ENCODE assay signal across 15 cellular contexts in the genomic region with DNA sequence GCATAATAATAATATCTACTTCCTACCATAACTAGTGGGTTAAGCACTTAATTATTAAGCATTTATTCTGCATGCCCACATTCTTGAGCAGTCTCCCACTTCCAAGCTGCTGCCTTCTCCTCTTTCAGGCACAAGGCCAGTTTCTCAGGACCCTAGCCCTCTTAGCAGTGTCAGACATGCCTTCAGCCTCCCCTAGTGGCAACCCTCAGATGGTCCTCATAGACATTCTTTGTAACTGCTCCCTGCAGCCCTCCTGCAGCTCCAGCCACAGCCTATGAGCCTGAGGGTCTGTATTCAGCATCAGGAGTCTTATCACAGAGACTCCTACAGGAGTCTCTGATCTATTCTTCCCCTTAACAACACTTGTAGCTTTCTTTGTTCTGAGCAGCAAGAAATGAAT. TPM values are rescaled to one million over a fixed set of nuclear protein-coding genes. Genes with fewer than 3 reads are reported as not detected.
DNase-seq lines count a peak whose midpoint lies in the region; ATAC-seq and TF ChIP-seq lines count a peak whose summit lies in the region.
"Had no signal": no experiment of that assay in that cellular context is flagged by ENCODE, and none has a peak within 500 bp of the region (broad histone marks: within the 10 kb centered on the region; RNA-seq: fewer than 3 reads in every experiment).

No MANE protein-coding gene starts in this region.

- 0 out of 2 replicates have a peak overlapping the region, but pooled peaks have one; percentile 5 for H3K27ac ChIP-seq in HEK293 (ENCODE audit: extremely low read depth, low read depth, low read length)

- CTCF ChIA-PET in Caco-2 (lab: Charles Lee), result interaction anchor here (0.6 to 1.5 kb wide), 6 partner anchors 42 to 394 kb away, joined by 3 to 4 read pairs (median 3); no protein-coding TSS in a partner anchor
- CTCF ChIA-PET in HEK293 (lab: Yijun Ruan, JAX), result interaction anchor here (0.6 to 8.1 kb wide), 35 partner anchors 9 to 433 kb away, joined by 3 to 66 read pairs (median 4); no protein-coding TSS in a partner anchor

- H3K36me3 Mint-ChIP-seq in Caco-2 (ENCODE audit: insufficient read depth, unreplicated experiment), result peaks cover 6% of the 10 kb centered on the region

- POLR2A ChIA-PET in Caco-2 (lab: Charles Lee) (no interaction called here), HEK293 (lab: Yijun Ruan, JAX) (interaction anchor here (0.6 to 1.5 kb wide), 2 partner anchors 166 to 232 kb away, joined by 3 to 5 read pairs; no protein-coding TSS in a partner anchor)

- H3K36me3 ChIP-seq in Caco-2 (ENCODE audit: control insufficient read depth, insufficient read depth, low read length), result no peaks in the 10 kb centered on the region
- no peaks in the 10 kb centered on the region for H3K36me3 ChIP-seq in HEK293 (ENCODE audit: control insufficient read depth in 2 of 2, insufficient read depth in 1 of 2, low read length in 2 of 2)

- no peak for ATAC-seq in GM19467 (IDR thresholded peaks at IDR 0.05; ENCODE audit: unreplicated experiment)
- ATAC-seq in GM19351 (IDR thresholded peaks at IDR 0.05; ENCODE audit: unreplicated experiment), result no peak
- no peak for ATAC-seq in HG02623 (IDR thresholded peaks at IDR 0.05; ENCODE audit: unreplicated experiment)
- ATAC-seq in stimulated activated naive CD8-positive, alpha-beta T cell treated with anti-CD3 and anti-CD28 coated beads, Interleukin-15, Interleukin-2, amounts not matched to agents 100 U/mL and 50 U/mL, for 24 hours, result no peak

- no peaks in the 10 kb centered on the region for H3K27me3 Mint-ChIP-seq in Caco-2 (ENCODE audit: insufficient read depth, unreplicated experiment)

- DNase-seq in Caco-2 (peak in 1 of 2 experiments; percentile 43), astrocyte of the spinal cord (ENCODE audit: low read depth, low spot score) (no peak), left kidney (ENCODE audit: low read depth, low spot score) (peak; percentile 83)
- DNase-seq in stimulated activated naive CD8-positive, alpha-beta T cell treated with anti-CD3 and anti-CD28 coated beads, Interleukin-15, Interleukin-2, amounts not matched to agents 100 U/mL and 50 U/mL, for 24 hours, result no peak
- DNase-seq: Calu3, hippocampal formation, midbrain, NCI-H446 had no signal

- H3K27ac Mint-ChIP-seq in Caco-2 (ENCODE audit: unreplicated experiment), result no peak overlapping the region

- in situ Hi-C loops in astrocyte of the spinal cord (cut with HindIII; ENCODE audit: low sequenced_read_pairs), result no loop called here

- peak; percentile 31 to 38 for TF ChIP-seq CTCF in Caco-2 (IDR thresholded peaks at IDR 0.05; ENCODE audit: insufficient read depth in 1 of 2, low read depth in 1 of 2, low read length in 1 of 2, severe bottlenecking in 1 of 2, unreplicated experiment in 1 of 2)
- peak; percentile 56 for TF ChIP-seq CTCF in HEK293 (tag by site-specific recombination; IDR thresholded peaks at IDR 0.05)
- TF ChIP-seq CTCF in astrocyte of the spinal cord (IDR thresholded peaks at IDR 0.05; ENCODE audit: low read depth, low read length), result peak; percentile 31

- no peak overlapping the region for H3K4me3 ChIP-seq in Caco-2 (ENCODE audit: low read depth, low read length)
- H3K4me3 ChIP-seq in HEK293 (ENCODE audit: low read depth, low read length), result no peak overlapping the region
- H3K4me3 ChIP-seq in astrocyte of the spinal cord (ENCODE audit: low read depth, low read length), result no peak overlapping the region

- no peaks in the 10 kb centered on the region for H3K9me3 Mint-ChIP-seq in Caco-2 (ENCODE audit: unreplicated experiment)

- peaks cover 25% of the 10 kb centered on the region for H3K4me1 Mint-ChIP-seq in Caco-2 (ENCODE audit: low read depth, unreplicated experiment)

- BruUV-seq in Caco-2 (replicated peaks; lab: Mats Ljungman, UMichigan), result no TSS peak

- no peak overlapping the region for H3K4me3 Mint-ChIP-seq in Caco-2 (ENCODE audit: unreplicated experiment)

- H3K4me1 ChIP-seq in Caco-2, result peaks cover 28% of the 10 kb centered on the region
- peaks cover 25% of the 10 kb centered on the region for H3K4me1 ChIP-seq in HEK293 (ENCODE audit: control insufficient read depth, insufficient read depth, low read length)

- intact Hi-C loops in Caco-2 (cut with micrococcal nuclease; ENCODE audit: unreplicated experiment), result no loop called here

- no peaks in the 10 kb centered on the region for H3K27me3 ChIP-seq in Caco-2 (replicated peaks; ENCODE audit: control insufficient read depth, insufficient read depth, low read length)

- 0 out of 2 replicates have a peak, but pooled peaks cover 5% of the 10 kb centered on the region for H3K9me3 ChIP-seq in Caco-2
- H3K9me3 ChIP-seq in HEK293 (ENCODE audit: control insufficient read depth, insufficient read depth, low read depth, low read length), result no peaks in the 10 kb centered on the region

TF ChIP-seq in HEK293, 187 proteins besides CTCF, POLR2A, EP300 and RAD21:
- TF ChIP-seq ZNF623 (tag by site-specific recombination; IDR thresholded peaks at IDR 0.05) (no peak), ZNF311 (tag by site-specific recombination; IDR thresholded peaks at IDR 0.05; ENCODE audit: borderline replicate concordance) (no peak), GLIS1 (tag by site-specific recombination; IDR thresholded peaks at IDR 0.05) (0 out of 2 replicates have a peak, but pooled peaks have one; percentile 8), ZNF335 (tag by site-specific recombination; conservative IDR thresholded peaks at IDR 0.05) (0 out of 2 replicates have a peak, but pooled peaks have one; percentile 18), ZNF501 (tag by site-specific recombination; IDR thresholded peaks at IDR 0.05) (no peak), ZNF16 (tag by site-specific recombination; IDR thresholded peaks at IDR 0.05; ENCODE audit: low read depth) (no peak)

RNA-seq across cellular contexts. Expression of gene IL9, which starts 3.8 kb away (rescaled TPM):
- total RNA-seq in Caco-2 (2022), result 0.79 TPM in 1 of 2 replicates, not detected in the other
- total RNA-seq: Calu3, LHCN-M2, pulmonary artery endothelial cell, subcutaneous adipose tissue had no signal

RNA-seq across cellular contexts. Expression of gene SLC25A48, which starts 57.3 kb away (rescaled TPM):
- 1.6 and 3.2 TPM in 2 replicates for total RNA-seq in Caco-2 (2022)
- total RNA-seq: Calu3, LHCN-M2, pulmonary artery endothelial cell had no signal
